24 cellular contexts compared by ENCODE assay signal in the genomic region with DNA sequence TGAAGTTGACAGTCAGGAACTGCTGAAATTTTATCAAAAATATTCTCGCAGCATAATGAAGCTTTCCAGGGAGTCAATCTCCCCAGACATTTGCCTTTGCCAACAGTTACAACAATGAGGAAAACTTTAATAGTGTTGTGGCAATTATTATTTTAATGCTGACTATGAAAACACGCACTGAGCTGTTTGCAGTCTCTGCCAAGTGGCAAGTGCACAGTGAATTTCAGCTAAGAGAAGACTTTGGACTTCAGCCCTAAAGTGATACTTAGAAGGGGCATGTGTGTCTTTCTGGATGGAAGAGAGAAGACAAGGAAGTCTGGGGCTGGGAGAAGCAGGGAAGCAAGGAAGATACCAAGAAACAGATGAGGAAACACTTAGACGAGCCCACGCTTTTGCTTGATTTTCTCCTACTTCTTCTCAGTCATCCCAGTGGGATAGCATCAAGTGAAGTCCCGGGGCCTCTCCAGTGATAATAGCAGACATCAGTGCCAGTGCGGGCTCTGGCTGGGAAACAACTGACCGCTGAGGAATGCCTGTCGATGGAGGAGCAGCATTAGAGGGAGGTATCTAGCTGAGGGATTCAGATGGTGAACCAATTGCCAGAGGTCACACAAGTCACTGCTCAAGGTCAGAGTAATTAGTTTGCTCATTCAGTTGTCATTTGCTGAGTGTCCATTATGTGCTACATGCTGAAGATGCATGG.
"Had no signal": no experiment of that assay in that cellular context is flagged by ENCODE, and none has a peak within 500 bp of the region (broad histone marks: within the 10 kb centered on the region; RNA-seq: fewer than 3 reads in every experiment).

No MANE protein-coding gene starts in this region.

- H3K4me3 ChIP-seq: colonic mucosa, gastrocnemius medialis, left lung, mucosa of descending colon, transverse colon, uterus had no signal

- H3K27me3 ChIP-seq: colonic mucosa, gastrocnemius medialis, left lung, transverse colon, uterus had no signal

- H3K4me3 Mint-ChIP-seq: activated naive CD4-positive, alpha-beta T cell treated with anti-CD3 and anti-CD28 coated beads, Interleukin-2, amount 10 ng/mL, durations not matched to agents 7 days and 5 days; activated naive CD8-positive, alpha-beta T cell treated with anti-CD3 and anti-CD28 coated beads, Interleukin-2, amount 50 U/mL, for 24 hours; central memory CD8-positive, alpha-beta T cell; naive thymus-derived CD4-positive, alpha-beta T cell; stimulated activated naive CD8-positive, alpha-beta T cell treated with anti-CD3 and anti-CD28 coated beads, Interleukin-15, Interleukin-2, amounts not matched to agents 100 ng/mL and 50 ng/mL, for 24 hours had no signal

- H3K4me1 ChIP-seq: colonic mucosa, gastrocnemius medialis, left lung, transverse colon, uterus had no signal

- H3K9me3 Mint-ChIP-seq: activated naive CD4-positive, alpha-beta T cell treated with anti-CD3 and anti-CD28 coated beads, Interleukin-2, amount 10 ng/mL, durations not matched to agents 7 days and 5 days; activated naive CD8-positive, alpha-beta T cell treated with anti-CD3 and anti-CD28 coated beads, Interleukin-2, amount 50 U/mL, for 24 hours; central memory CD8-positive, alpha-beta T cell had no signal

- H3K9me3 ChIP-seq: colonic mucosa, gastrocnemius medialis, left lung, mucosa of descending colon, transverse colon, uterus had no signal

- H3K27ac Mint-ChIP-seq: activated naive CD4-positive, alpha-beta T cell treated with anti-CD3 and anti-CD28 coated beads, Interleukin-2, amount 10 ng/mL, durations not matched to agents 7 days and 5 days; activated naive CD8-positive, alpha-beta T cell treated with anti-CD3 and anti-CD28 coated beads, Interleukin-2, amount 50 U/mL, for 24 hours; naive thymus-derived CD4-positive, alpha-beta T cell; stimulated activated naive CD8-positive, alpha-beta T cell treated with anti-CD3 and anti-CD28 coated beads, Interleukin-15, Interleukin-2, amounts not matched to agents 100 ng/mL and 50 ng/mL, for 24 hours had no signal

- H3K36me3 Mint-ChIP-seq: activated naive CD4-positive, alpha-beta T cell treated with anti-CD3 and anti-CD28 coated beads, Interleukin-2, amount 10 ng/mL, durations not matched to agents 7 days and 5 days; brain had no signal

- H3K27ac ChIP-seq: colonic mucosa, gastrocnemius medialis, left lung, transverse colon, uterus, VCaP had no signal

- DNase-seq: activated CD4-positive, alpha-beta T cell treated with anti-CD3 and anti-CD28 coated beads for 1 hour; activated CD8-positive, alpha-beta memory T cell treated with anti-CD3 and anti-CD28 coated beads for 24 hours; activated CD8-positive, alpha-beta memory T cell treated with anti-CD3 and anti-CD28 coated beads, Interleukin-2, amount 50 U/mL, for 48 hours; activated effector memory CD4-positive, alpha-beta T cell treated with Interleukin-2 at 50 U/mL for 16 hours; activated naive CD4-positive, alpha-beta T cell treated with anti-CD3 and anti-CD28 coated beads, Interleukin-2, amount 10 ng/mL, durations not matched to agents 7 days and 5 days; activated naive CD8-positive, alpha-beta T cell treated with anti-CD3 and anti-CD28 coated beads, Interleukin-2, amount 50 U/mL, for 24 hours; activated T-cell treated with anti-CD3 and anti-CD28 coated beads, Interleukin-2, amount 50 U/mL, for 48 hours; anterior cingulate cortex; colonic mucosa; erythroblast; gastrocnemius medialis; head of caudate nucleus; kidney; left lung; mesenchymal stem cell; mucosa of descending colon; naive thymus-derived CD4-positive, alpha-beta T cell; T-helper 2 cell; transverse colon; uterus had no signal

- ATAC-seq: activated naive CD8-positive, alpha-beta T cell treated with anti-CD3 and anti-CD28 coated beads, Interleukin-2, amount 50 U/mL, for 24 hours; gastrocnemius medialis; mucosa of descending colon; naive thymus-derived CD4-positive, alpha-beta T cell had no signal

- H3K27me3 Mint-ChIP-seq: activated naive CD4-positive, alpha-beta T cell treated with anti-CD3 and anti-CD28 coated beads, Interleukin-2, amount 10 ng/mL, durations not matched to agents 7 days and 5 days; activated naive CD8-positive, alpha-beta T cell treated with anti-CD3 and anti-CD28 coated beads, Interleukin-2, amount 50 U/mL, for 24 hours; naive thymus-derived CD4-positive, alpha-beta T cell; stimulated activated naive CD8-positive, alpha-beta T cell treated with anti-CD3 and anti-CD28 coated beads, Interleukin-15, Interleukin-2, amounts not matched to agents 100 ng/mL and 50 ng/mL, for 24 hours had no signal

- H3K4me1 Mint-ChIP-seq: activated naive CD4-positive, alpha-beta T cell treated with anti-CD3 and anti-CD28 coated beads, Interleukin-2, amount 10 ng/mL, durations not matched to agents 7 days and 5 days; activated naive CD8-positive, alpha-beta T cell treated with anti-CD3 and anti-CD28 coated beads, Interleukin-2, amount 50 U/mL, for 24 hours; central memory CD8-positive, alpha-beta T cell; naive thymus-derived CD4-positive, alpha-beta T cell had no signal

- H3K36me3 ChIP-seq: colonic mucosa, gastrocnemius medialis, left lung, transverse colon, uterus had no signal
